Comparison of ENCODE assay signal across 11 cellular contexts in the genomic region with DNA sequence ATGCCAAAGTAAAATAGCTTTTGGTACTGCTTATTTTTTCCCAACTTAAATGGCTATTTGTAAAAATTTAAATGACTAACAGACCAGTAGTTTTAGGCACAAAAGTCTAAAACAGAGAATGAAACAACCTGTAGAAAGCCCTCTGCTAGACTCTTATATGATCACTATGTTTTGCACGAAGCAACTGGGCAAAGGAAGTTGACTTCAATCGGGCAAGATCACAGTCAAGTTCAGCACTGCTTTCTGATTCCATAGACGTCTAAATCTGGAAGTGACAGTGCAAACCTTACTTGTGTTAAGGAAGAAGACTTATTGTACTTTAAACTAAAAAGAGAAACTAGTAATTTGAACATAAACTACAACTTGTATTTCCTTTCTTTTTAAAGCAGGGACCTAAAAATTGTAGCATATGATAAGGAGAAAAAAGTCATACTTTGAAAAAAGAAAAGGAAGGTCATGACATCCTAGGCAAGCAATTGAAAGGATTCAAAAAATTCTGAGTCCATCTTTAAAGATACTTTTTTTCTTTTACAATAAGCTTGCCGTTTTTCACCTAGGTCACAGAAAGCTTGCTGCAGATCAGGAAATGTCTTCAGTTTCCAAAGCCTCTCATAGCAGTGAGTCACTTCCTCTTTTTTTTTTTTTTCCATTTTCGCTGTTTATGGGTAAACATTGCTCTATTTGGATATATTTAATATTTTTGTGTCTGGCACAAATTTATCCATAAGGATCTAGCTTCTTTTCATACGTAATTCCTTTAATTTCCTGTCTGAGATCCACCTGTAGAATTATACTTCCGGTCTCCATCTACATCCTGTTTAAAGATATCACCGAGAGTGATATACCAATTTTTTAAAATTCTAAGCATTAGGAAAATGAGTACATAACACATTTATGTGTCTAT.
DNase-seq lines count a peak whose midpoint lies in the region; ATAC-seq and TF ChIP-seq lines count a peak whose summit lies in the region.
"Had no signal": no experiment of that assay in that cellular context is flagged by ENCODE, and none has a peak within 500 bp of the region (broad histone marks: within the 10 kb centered on the region; RNA-seq: fewer than 3 reads in every experiment).

No MANE protein-coding gene starts in this region.

- WGBS in suprapubic skin: 57% methylated on average over 8 of the region's 8 CpGs

- H3K4me1 ChIP-seq in suprapubic skin: no peaks in the 10 kb centered on the region
- H3K4me1 ChIP-seq: parathyroid adenoma had no signal

- H3K27ac ChIP-seq in suprapubic skin: peak overlapping the region; percentile 25
- H3K27ac ChIP-seq: parathyroid adenoma had no signal

- H3K9me3 Mint-ChIP-seq in activated T-cell treated with anti-CD3 and anti-CD28 coated beads, Interleukin-2, amount 50 U/mL, for 72 hours: no peaks in the 10 kb centered on the region

- intact Hi-C loops in left ventricle myocardium superior (cut with micrococcal nuclease): no loop called here

- peak in 1 of 2 donors; percentile 7 for DNase-seq in activated T-cell treated with anti-CD3 and anti-CD28 coated beads, Interleukin-2, amount 50 U/mL, for 72 hours
- no peak for DNase-seq in activated T-cell treated with anti-CD3 and anti-CD28 coated beads, Interleukin-2, amount 50 U/mL, for 48 hours
- DNase-seq in NB4 (ENCODE audit: low read depth): peak; percentile 67
- DNase-seq in cardiac fibroblast (ENCODE audit: low read depth in 2 of 2): peak; percentile 46 to 53
- DNase-seq in suprapubic skin (ENCODE audit: low spot score in 2 of 2): no peak
- no peak for DNase-seq in left ventricle myocardium superior
- DNase-seq in G401 (ENCODE audit: low spot score): no peak
- DNase-seq: anterior cingulate cortex, IMR-90 had no signal

- no peak for TF ChIP-seq CTCF in NB4 (IDR thresholded peaks at IDR 0.05; ENCODE audit: low read depth, low read length)
- no peak for TF ChIP-seq CTCF in cardiac fibroblast (IDR thresholded peaks at IDR 0.05; ENCODE audit: low read depth, low read length)
- no peak for TF ChIP-seq CTCF in suprapubic skin (IDR thresholded peaks at IDR 0.05)

- TF ChIP-seq POLR2A in NB4 (IDR thresholded peaks at IDR 0.05; ENCODE audit: extremely low read depth, insufficient read length): no peak
- TF ChIP-seq POLR2A in suprapubic skin (IDR thresholded peaks at IDR 0.05): no peak

- peaks cover 1 to 2% of the 10 kb centered on the region in 2 donors for H3K36me3 Mint-ChIP-seq in activated T-cell treated with anti-CD3 and anti-CD28 coated beads, Interleukin-2, amount 50 U/mL, for 72 hours (ENCODE audit: insufficient read depth in 2 of 2)

- H3K36me3 ChIP-seq in suprapubic skin: no peaks in the 10 kb centered on the region

- H3K27ac Mint-ChIP-seq in activated T-cell treated with anti-CD3 and anti-CD28 coated beads, Interleukin-2, amount 50 U/mL, for 72 hours: peak overlapping the region; percentile 100

- H3K4me1 Mint-ChIP-seq in activated T-cell treated with anti-CD3 and anti-CD28 coated beads, Interleukin-2, amount 50 U/mL, for 72 hours (ENCODE audit: low read depth): peaks cover 55% of the 10 kb centered on the region

- no peak for TF ChIP-seq EP300 in suprapubic skin (IDR thresholded peaks at IDR 0.05)

- no peaks in the 10 kb centered on the region for H3K9me3 ChIP-seq in suprapubic skin

- in situ Hi-C loops in G401 (cut with HindIII; ENCODE audit: low sequenced_read_pairs): no loop called here

- H3K4me3 ChIP-seq in NB4 (ENCODE audit: low read depth, low read length) (peak overlapping the region; percentile 25), cardiac fibroblast (replicated peaks in 1 of 2; ENCODE audit: low read depth in 2 of 2, low read length in 2 of 2) (no peak overlapping the region), suprapubic skin (no peak overlapping the region)

- ATAC-seq in activated T-cell treated with anti-CD3 and anti-CD28 coated beads, Interleukin-2, amount 50 U/mL, for 72 hours (replicated peaks in 1 of 2): peak; percentile 60 to 64
- no peak for ATAC-seq in GM18520 (IDR thresholded peaks at IDR 0.05; ENCODE audit: unreplicated experiment)
- no peak for ATAC-seq in left ventricle myocardium superior

- H3K27me3 Mint-ChIP-seq in activated T-cell treated with anti-CD3 and anti-CD28 coated beads, Interleukin-2, amount 50 U/mL, for 72 hours (ENCODE audit: low read depth): no peaks in the 10 kb centered on the region

- H3K27me3 ChIP-seq in suprapubic skin: peaks cover 48% of the 10 kb centered on the region

- peak overlapping the region; percentile 75 to 93 for H3K4me3 Mint-ChIP-seq in activated T-cell treated with anti-CD3 and anti-CD28 coated beads, Interleukin-2, amount 50 U/mL, for 72 hours

Comparison
In these comparisons a context has a peak if more than half of its experiments do, and no peak if none do; other contexts are left out.
1. ATAC-seq: peak in activated T-cell treated with anti-CD3 and anti-CD28 coated beads, Interleukin-2, amount 50 U/mL, for 72 hours (2 of 2); none in GM18520 (single experiment) and left ventricle myocardium superior (single experiment).
2. DNase-seq: peak in NB4 (single experiment) and cardiac fibroblast (2 of 2); none in activated T-cell treated with anti-CD3 and anti-CD28 coated beads, Interleukin-2, amount 50 U/mL, for 48 hours (0 of 2), suprapubic skin (0 of 2), left ventricle myocardium superior (single experiment) and G401 (single experiment).